ENCODE assay signal across 1 cellular context in the genomic region with DNA sequence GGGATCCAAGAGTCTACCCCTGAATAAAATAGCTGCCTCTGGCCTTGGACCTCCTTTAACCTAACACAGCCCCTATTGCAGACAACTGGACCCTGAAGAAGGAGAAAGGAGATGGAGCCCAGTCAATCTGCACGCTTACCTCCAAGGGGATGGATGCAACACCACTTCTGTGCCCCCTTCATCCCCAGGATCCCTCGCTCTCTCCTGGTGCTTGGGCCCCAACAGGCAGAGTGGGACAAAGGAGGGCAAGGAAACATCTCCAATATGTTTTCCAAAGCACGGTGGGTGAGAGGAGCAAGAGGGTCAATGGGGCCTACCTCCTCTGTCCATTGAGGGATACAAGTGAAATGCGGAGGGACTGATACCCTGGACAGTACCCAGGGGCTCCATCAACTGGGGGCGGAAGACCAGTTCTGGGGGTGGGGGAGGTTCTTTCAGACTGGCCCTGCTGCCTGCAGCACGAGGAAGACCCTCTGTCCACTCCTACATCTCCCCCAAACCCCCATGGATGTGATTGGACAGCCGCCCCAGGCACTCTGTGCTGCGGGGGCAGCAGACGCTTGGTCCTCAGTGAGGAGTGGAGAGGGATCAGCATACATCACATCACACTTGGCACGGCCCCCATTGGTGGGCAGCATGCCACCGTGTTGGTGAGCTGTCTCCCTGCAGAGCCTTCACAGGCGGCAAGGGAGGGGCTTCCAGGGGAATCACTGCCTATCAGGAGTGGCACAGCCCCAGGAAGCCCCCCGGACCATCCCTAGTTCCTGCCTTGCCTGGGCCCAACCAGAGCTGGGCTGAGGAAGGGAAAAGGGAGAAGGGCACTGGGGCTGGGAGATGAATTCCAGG.
TF ChIP-seq lines count a peak whose summit lies in the region.

No MANE protein-coding gene starts in this region.

TF ChIP-seq in A549, 52 proteins besides CTCF, POLR2A, EP300 and RAD21:
- TF ChIP-seq HOXB13 (CRISPR knock-in tag; IDR thresholded peaks at IDR 0.05; ENCODE audit: low read depth) (no peak), ZC3H11A (IDR thresholded peaks at IDR 0.05) (no peak), HEYL (CRISPR knock-in tag; IDR thresholded peaks at IDR 0.05) (no peak), SREBF2 (IDR thresholded peaks at IDR 0.05) (no peak), CBX2 (IDR thresholded peaks at IDR 0.05; ENCODE audit: borderline replicate concordance, low read depth) (no peak), PHF8 (IDR thresholded peaks at IDR 0.05; ENCODE audit: borderline replicate concordance, low read depth) (no peak), ESRRA (IDR thresholded peaks at IDR 0.05; ENCODE audit: borderline replicate concordance, low read length) (no peak), TP53 (CRISPR knock-in tag; IDR thresholded peaks at IDR 0.05) (no peak), RFX5 (IDR thresholded peaks at IDR 0.05) (no peak), MAFK (IDR thresholded peaks at IDR 0.05; ENCODE audit: partially characterized antibody) (no peak)
- TF ChIP-seq, protein P1, sequence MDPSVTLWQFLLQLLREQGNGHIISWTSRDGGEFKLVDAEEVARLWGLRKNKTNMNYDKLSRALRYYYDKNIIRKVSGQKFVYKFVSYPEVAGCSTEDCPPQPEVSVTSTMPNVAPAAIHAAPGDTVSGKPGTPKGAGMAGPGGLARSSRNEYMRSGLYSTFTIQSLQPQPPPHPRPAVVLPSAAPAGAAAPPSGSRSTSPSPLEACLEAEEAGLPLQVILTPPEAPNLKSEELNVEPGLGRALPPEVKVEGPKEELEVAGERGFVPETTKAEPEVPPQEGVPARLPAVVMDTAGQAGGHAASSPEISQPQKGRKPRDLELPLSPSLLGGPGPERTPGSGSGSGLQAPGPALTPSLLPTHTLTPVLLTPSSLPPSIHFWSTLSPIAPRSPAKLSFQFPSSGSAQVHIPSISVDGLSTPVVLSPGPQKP (IDR thresholded peaks at IDR 0.05; ENCODE audit: low read depth, low read length): no peak
